Comparison of ENCODE assay signal across 18 cellular contexts in genomic region chr14:101471723-101472517, GRCh38.
DNase-seq lines count a peak whose midpoint lies in the region; ATAC-seq and TF ChIP-seq lines count a peak whose summit lies in the region.
"Had no signal": no experiment of that assay in that cellular context is flagged by ENCODE, and none has a peak within 500 bp of the region (broad histone marks: within the 10 kb centered on the region; RNA-seq: fewer than 3 reads in every experiment).

No MANE protein-coding gene starts in this region.

- H3K27me3 ChIP-seq in stomach: peaks cover 0 to 28% (median 6%) of the 10 kb centered on the region in 3 donors

- H3K36me3 ChIP-seq in stomach: no peaks in the 10 kb centered on the region

- no peak for TF ChIP-seq POLR2A in stomach (IDR thresholded peaks at IDR 0.05)

- no peak for TF ChIP-seq EP300 in stomach (IDR thresholded peaks at IDR 0.05)

- intact Hi-C loops in stomach (cut with DNase I; ENCODE audit: low total_unique reads): no loop called here

- H3K4me1 ChIP-seq in stomach: peaks cover 0 to 19% (median 15%) of the 10 kb centered on the region in 4 donors

- peak; percentile 38 for DNase-seq in activated CD8-positive, alpha-beta memory T cell treated with anti-CD3 and anti-CD28 coated beads for 24 hours
- DNase-seq in activated CD8-positive, alpha-beta memory T cell treated with anti-CD3 and anti-CD28 coated beads, Interleukin-2, amount 50 U/mL, for 4 hours: no peak
- peak; percentile 37 for DNase-seq in ecto neural progenitor cell (ENCODE audit: low spot score)
- peak; percentile 1 for DNase-seq in omental fat pad (ENCODE audit: low spot score)
- DNase-seq in stomach: peak; percentile 17
- no peak for DNase-seq in NCI-H1092 treated with DMSO at 0.1 percent for 48 hours (lab: John Stamatoyannopoulos, UW)
- no peak for DNase-seq in activated gamma-delta T cell treated with Interleukin-2 at 50 U/mL for 16 hours
- no peak for DNase-seq in NCI-H524 treated with DMSO at 0.1 percent for 48 hours (lab: John Stamatoyannopoulos, UW)
- DNase-seq: AML-193, DMS79 treated with DMSO at 0.1 percent for 48 hours, NCI-H1105, NCI-H2081 treated with DMSO at 0.1 percent for 48 hours, NCI-H82, OCI-M1 had no signal

- no peak for TF ChIP-seq CTCF in omental fat pad (IDR thresholded peaks at IDR 0.05)
- TF ChIP-seq CTCF in stomach (IDR thresholded peaks at IDR 0.05): no peak

- no peaks in the 10 kb centered on the region for H3K9me3 ChIP-seq in stomach

- WGBS in stomach, 5 donors: 76 to 86% (median 83%) methylated on average over 9 to 16 of the region's 16 CpGs

- H3K27ac ChIP-seq in stomach: no peak overlapping the region
- H3K27ac ChIP-seq: 22Rv1, C4-2B had no signal

- ATAC-seq in omental fat pad (ENCODE audit: low FRiP score): no peak
- ATAC-seq: GM23338, HCT116 had no signal

- no peak overlapping the region for H3K4me3 ChIP-seq in stomach
- H3K4me3 ChIP-seq: GM23338 had no signal

Comparison
In these comparisons a context has a peak if more than half of its experiments do, and no peak if none do; other contexts are left out.
1. DNase-seq: peak in activated CD8-positive, alpha-beta memory T cell treated with anti-CD3 and anti-CD28 coated beads for 24 hours (single experiment), ecto neural progenitor cell (single experiment), omental fat pad (single experiment) and stomach (single experiment); none in activated CD8-positive, alpha-beta memory T cell treated with anti-CD3 and anti-CD28 coated beads, Interleukin-2, amount 50 U/mL, for 4 hours (single experiment), NCI-H1092 treated with DMSO at 0.1 percent for 48 hours (single experiment), activated gamma-delta T cell treated with Interleukin-2 at 50 U/mL for 16 hours (single experiment) and NCI-H524 treated with DMSO at 0.1 percent for 48 hours (single experiment).